Comparison of ENCODE assay signal across 8 cellular contexts in genomic region chr1:153510984-153511410, GRCh38. TPM values are rescaled to one million over a fixed set of nuclear protein-coding genes. Genes with fewer than 3 reads are reported as not detected.
DNase-seq lines count a peak whose midpoint lies in the region; ATAC-seq and TF ChIP-seq lines count a peak whose summit lies in the region.

No MANE protein-coding gene starts in this region.

- H3K27me3 ChIP-seq in foreskin keratinocyte (no peaks in the 10 kb centered on the region), ovary (no peaks in the 10 kb centered on the region), tibial nerve (no peaks in the 10 kb centered on the region)

- peak; percentile 94 for TF ChIP-seq CTCF in foreskin keratinocyte (conservative IDR thresholded peaks at IDR 0.05)
- peak; percentile 84 to 91 (median 86) for TF ChIP-seq CTCF in ovary (IDR thresholded peaks at IDR 0.05)
- TF ChIP-seq CTCF in tibial nerve (IDR thresholded peaks at IDR 0.05), result peak; percentile 79 to 94 (median 91)

- peaks cover 19% of the 10 kb centered on the region for H3K4me1 ChIP-seq in foreskin keratinocyte
- H3K4me1 ChIP-seq in ovary (ENCODE audit: insufficient read depth), result peaks cover 19% of the 10 kb centered on the region
- peaks cover 0 to 39% (median 24%) of the 10 kb centered on the region in 4 donors for H3K4me1 ChIP-seq in tibial nerve

- intact Hi-C loops in ovary (cut with DNase I), result loop anchor here in 3 of 4 donors (1.0 to 10.0 kb wide), 7 partner anchors 51 to 474 kb away; partner anchors contain the start of genes SLC27A3 (in 2 of the 3), CHTOP (in 1 of the 3) and RAB13 (in 1 of the 3)

- TF ChIP-seq POLR2A in ovary (IDR thresholded peaks at IDR 0.05) (peak; percentile 3), tibial nerve (IDR thresholded peaks at IDR 0.05) (no peak)

- no peak overlapping the region for H3K4me3 ChIP-seq in ovary
- H3K4me3 ChIP-seq in tibial nerve, result no peak overlapping the region

- H3K9me3 ChIP-seq in ovary (no peaks in the 10 kb centered on the region), tibial nerve (no peaks in the 10 kb centered on the region)

- ATAC-seq in foreskin keratinocyte (peak; percentile 29), HG03159 (IDR thresholded peaks at IDR 0.05; ENCODE audit: unreplicated experiment) (no peak)

- no peak for TF ChIP-seq EP300 in ovary (IDR thresholded peaks at IDR 0.05)
- TF ChIP-seq EP300 in tibial nerve (IDR thresholded peaks at IDR 0.05), result peak in 1 of 2 donors; percentile 28

- 1 to 2% (median 2%) methylated on average over 7 of the region's 7 CpGs for WGBS in ovary, 3 donors
- 0 to 2% methylated on average over 5 to 7 of the region's 7 CpGs for WGBS in tibial nerve, 2 donors

- no peaks in the 10 kb centered on the region for H3K36me3 ChIP-seq in ovary
- H3K36me3 ChIP-seq in tibial nerve, result no peaks in the 10 kb centered on the region

- in situ Hi-C loops in G401 (cut with HindIII; ENCODE audit: low sequenced_read_pairs), result no loop called here

- DNase-seq in G401 (ENCODE audit: low spot score), result peak; percentile 82
- peak; percentile 76 for DNase-seq in M059J (ENCODE audit: low read depth)
- peak; percentile 90 for DNase-seq in SHP77 treated with DMSO at 0.1 percent for 48 hours (lab: John Stamatoyannopoulos, UW)
- peak; percentile 71 for DNase-seq in activated T-helper 9 cell treated with anti-CD3 and anti-CD28 coated beads, Interleukin-2, amount 50 U/mL, for 16 hours (ENCODE audit: low read depth)
- DNase-seq in foreskin keratinocyte, result peak in 1 of 2 donors; percentile 48
- DNase-seq in ovary, result peak; percentile 84 to 90 (median 86)
- DNase-seq in tibial nerve (ENCODE audit: low spot score in 2 of 2), result peak; percentile 64 to 80

- H3K27ac ChIP-seq in foreskin keratinocyte, result peak overlapping the region; percentile 26
- H3K27ac ChIP-seq in ovary, result no peak overlapping the region
- H3K27ac ChIP-seq in tibial nerve, result peak overlapping the region in 1 of 4 donors; percentile 4

RNA-seq across cellular contexts. Expression of gene S100A6, which starts 24.8 kb away (rescaled TPM):
- 308 and 563 TPM in 2 replicates for total RNA-seq in G401 (2014; rRNA removed; shearing (Covaris generic))
- total RNA-seq in M059J (2014; rRNA removed; shearing (Covaris generic)), result 526 and 547 TPM in 2 replicates
- total RNA-seq in foreskin keratinocyte (3,644 and 4,242 TPM in 2 replicates), ovary (100 to 1,000 TPM; 170 to 646 (median 456) TPM), tibial nerve (1,000 to 10,000 TPM in 2 of 4 donors, 100 to 1,000 TPM in 2; 651 to 1,173 (median 946) TPM)
- polyA plus RNA-seq in foreskin keratinocyte (6,268 and 7,449 TPM in 2 replicates), ovary (100 to 1,000 TPM; 587 to 764 TPM)

RNA-seq across cellular contexts. Expression of gene S100A5, which starts 29.7 kb away (rescaled TPM):
- total RNA-seq in G401 (2014; rRNA removed; shearing (Covaris generic)), result 1.5 and 15.4 TPM in 2 replicates
- total RNA-seq in M059J (2014; rRNA removed; shearing (Covaris generic)), result not detected in 2 replicates
- total RNA-seq in foreskin keratinocyte (0.27 TPM in 1 of 2 replicates, not detected in the other), ovary (not detected), tibial nerve (not detected)
- polyA plus RNA-seq in foreskin keratinocyte (0.50 and 0.73 TPM in 2 replicates), ovary (not detected)

RNA-seq across cellular contexts. Expression of gene S100A4, which starts 34.6 kb away (rescaled TPM):
- total RNA-seq in G401 (2014; rRNA removed; shearing (Covaris generic)), result 452 and 453 TPM in 2 replicates
- 2.9 and 12.3 TPM in 2 replicates for total RNA-seq in M059J (2014; rRNA removed; shearing (Covaris generic))
- total RNA-seq in foreskin keratinocyte (12.1 and 23.7 TPM in 2 replicates), ovary (10 to 100 TPM; 12.7 to 85.5 (median 37.3) TPM), tibial nerve (100 to 1,000 TPM; 398 to 439 (median 420) TPM)
- polyA plus RNA-seq in foreskin keratinocyte (22.8 and 43.2 TPM in 2 replicates), ovary (100 to 1,000 TPM; 104 to 160 TPM)

RNA-seq across cellular contexts. Expression of gene S100A3, which starts 38.1 kb away (rescaled TPM):
- total RNA-seq in G401 (2014; rRNA removed; shearing (Covaris generic)), result 0.37 and 4.3 TPM in 2 replicates
- total RNA-seq in M059J (2014; rRNA removed; shearing (Covaris generic)), result 5.2 and 5.8 TPM in 2 replicates
- total RNA-seq in foreskin keratinocyte (14.3 and 18.5 TPM in 2 replicates), ovary (1 to 10 TPM in 3 of 7 donors, under 1 TPM in 1, not detected in 3; 0.48 to 2.5 (median 1.3) TPM), tibial nerve (1 to 10 TPM in 2 of 4 donors, not detected in 2; 1.1 to 2.7 TPM)
- polyA plus RNA-seq in foreskin keratinocyte (21.4 and 29.0 TPM in 2 replicates), ovary (1 to 10 TPM in 1 of 2 donors, not detected in 1; 2.2 TPM)

RNA-seq across cellular contexts. Expression of gene S100A7, which starts 50.5 kb away (rescaled TPM):
- not detected in 2 replicates for total RNA-seq in G401 (2014; rRNA removed; shearing (Covaris generic))
- not detected in 2 replicates for total RNA-seq in M059J (2014; rRNA removed; shearing (Covaris generic))
- total RNA-seq in foreskin keratinocyte, result 0.37 TPM in 1 of 2 replicates, not detected in the other
- polyA plus RNA-seq in foreskin keratinocyte, result 0.59 TPM in 1 of 2 replicates, not detected in the other
- total RNA-seq in ovary, result under 1 TPM in 1 of 7 donors, not detected in 6; 0.97 TPM
- not detected for polyA plus RNA-seq in ovary
- total RNA-seq in tibial nerve, result 10 to 100 TPM in 1 of 4 donors, not detected in 3; 22.9 TPM
